Comparison of ENCODE assay signal across 17 cellular contexts in the genomic region with DNA sequence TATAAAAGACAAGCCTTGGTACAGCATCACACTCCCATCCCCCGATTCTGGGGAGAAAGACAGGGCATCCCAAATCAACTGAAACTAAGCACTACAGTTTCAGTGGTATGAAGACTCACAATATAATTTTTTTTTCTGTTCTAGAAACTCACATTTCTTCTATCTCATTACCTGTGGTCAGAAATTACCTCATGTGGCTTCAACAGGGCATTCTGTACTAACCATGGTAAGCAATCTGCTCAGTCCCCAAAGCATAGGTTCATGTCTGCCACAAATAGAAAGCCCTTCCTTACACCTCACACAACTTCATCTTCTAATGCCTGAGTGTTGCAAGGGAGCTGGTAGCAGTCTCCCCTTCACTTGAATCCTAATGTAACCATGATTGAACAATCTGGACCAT.
A peak's percentile ranks its signal among the peaks of the same experiment; 100 is the strongest.
DNase-seq lines count a peak whose midpoint lies in the region; ATAC-seq, FAIRE-seq and TF ChIP-seq lines count a peak whose summit lies in the region.
"Had no signal": no experiment of that assay in that cellular context is flagged by ENCODE, and none has a peak within 500 bp of the region (broad histone marks: within the 10 kb centered on the region; RNA-seq: fewer than 3 reads in every experiment).

No MANE protein-coding gene starts in this region.

- no peak overlapping the region for H3K4me3 ChIP-seq in smooth muscle cell
- H3K4me3 ChIP-seq: adrenal gland had no signal

- no peak overlapping the region for H2AFZ ChIP-seq in smooth muscle cell (ENCODE audit: low read depth)

- no peaks in the 10 kb centered on the region for H3K79me2 ChIP-seq in smooth muscle cell (ENCODE audit: low read depth)

- no peaks in the 10 kb centered on the region for H3K27me3 ChIP-seq in smooth muscle cell (ENCODE audit: low read depth)
- H3K27me3 ChIP-seq: adrenal gland had no signal

- no peaks in the 10 kb centered on the region for H3F3A ChIP-seq in smooth muscle cell (ENCODE audit: low read depth)

- H3K9me3 ChIP-seq in smooth muscle cell (replicated peaks; ENCODE audit: low read depth) = no peaks in the 10 kb centered on the region
- H3K9me3 ChIP-seq: adrenal gland had no signal

- H3K36me3 ChIP-seq in smooth muscle cell (ENCODE audit: low read depth) = no peaks in the 10 kb centered on the region
- H3K36me3 ChIP-seq: adrenal gland had no signal

- no peak for FAIRE-seq in HTR-8/SVneo (lab: Jason Lieb, UNC)
- FAIRE-seq in GM12891 (lab: Jason Lieb, UNC) = no peak

- no peak overlapping the region for H3K4me2 ChIP-seq in smooth muscle cell

- H4K20me1 ChIP-seq in smooth muscle cell (ENCODE audit: low read depth) = no peaks in the 10 kb centered on the region

- TF ChIP-seq CTCF in smooth muscle cell (IDR thresholded peaks at IDR 0.05; ENCODE audit: borderline replicate concordance, insufficient read depth, poor library complexity, severe bottlenecking) = no peak

- WGBS in smooth muscle cell (ENCODE audit: low lambda C conversion rate) = 97% methylated on average over 1 of the region's 1 CpG

- peak; percentile 73 for ATAC-seq in GM18498 (IDR thresholded peaks at IDR 0.05; ENCODE audit: unreplicated experiment)
- peak; percentile 76 for ATAC-seq in GM19395 (IDR thresholded peaks at IDR 0.05; ENCODE audit: unreplicated experiment)
- peak; percentile 43 for ATAC-seq in HG02870 (IDR thresholded peaks at IDR 0.05; ENCODE audit: unreplicated experiment)
- peak; percentile 65 for ATAC-seq in HG03469 (IDR thresholded peaks at IDR 0.05; ENCODE audit: unreplicated experiment)
- ATAC-seq: activated CD8-positive, alpha-beta T cell treated with anti-CD3 and anti-CD28 coated beads, Interleukin-2, amount 10 ng/mL, durations not matched to agents 7 days and 5 days; effector memory CD8-positive, alpha-beta T cell had no signal

- H3K27ac ChIP-seq in smooth muscle cell (ENCODE audit: low read depth) = no peak overlapping the region
- H3K27ac ChIP-seq: adrenal gland, RWPE1 had no signal

- no peak overlapping the region for H3K9ac ChIP-seq in smooth muscle cell (ENCODE audit: low read depth)

- H3K4me1 ChIP-seq in smooth muscle cell (ENCODE audit: low read depth) = no peaks in the 10 kb centered on the region
- H3K4me1 ChIP-seq: adrenal gland had no signal

- DNase-seq in AML-193 (lab: John Stamatoyannopoulos, UW) = no peak
- DNase-seq in HTR-8/SVneo (ENCODE audit: insufficient read length, low spot score) = no peak
- DNase-seq in smooth muscle cell (lab: John Stamatoyannopoulos, UW; ENCODE audit: unreplicated experiment) = no peak
- DNase-seq in GM12891 (ENCODE audit: insufficient read length, low spot score) = no peak
- DNase-seq: activated CD8-positive, alpha-beta T cell treated with anti-CD3 and anti-CD28 coated beads, Interleukin-2, amount 10 ng/mL, durations not matched to agents 7 days and 5 days; adrenal gland; caudate nucleus; CD4-positive, alpha-beta memory T cell; DMS79 treated with DMSO at 0.1 percent for 48 hours; effector memory CD8-positive, alpha-beta T cell; HCEC 1CT; NCI-H1092 had no signal

- TF ChIP-seq POLR2A in GM12891 (IDR thresholded peaks at IDR 0.05; ENCODE audit: low read depth, low read length) = no peak

TF ChIP-seq in GM12891, 5 proteins besides CTCF, POLR2A, EP300 and RAD21:
- no peak for TF ChIP-seq POLR2AphosphoS5 (IDR thresholded peaks at IDR 0.05; ENCODE audit: low read depth, low read length)
- TF ChIP-seq SPI1 (IDR thresholded peaks at IDR 0.05; ENCODE audit: low read depth, low read length) = no peak
- TF ChIP-seq TAF1 (IDR thresholded peaks at IDR 0.05; ENCODE audit: low read depth, low read length) = no peak
- TF ChIP-seq PAX5 (IDR thresholded peaks at IDR 0.05; ENCODE audit: insufficient read depth, low read length, severe bottlenecking) = no peak
- no peak for TF ChIP-seq POU2F2 (IDR thresholded peaks at IDR 0.05; ENCODE audit: low read depth, low read length)
